22 cellular contexts compared by ENCODE assay signal in genomic region chr10:36173364-36173763, GRCh38.
DNase-seq lines count a peak whose midpoint lies in the region; ATAC-seq, FAIRE-seq and TF ChIP-seq lines count a peak whose summit lies in the region.
"Had no signal": no experiment of that assay in that cellular context is flagged by ENCODE, and none has a peak within 500 bp of the region (broad histone marks: within the 10 kb centered on the region; RNA-seq: fewer than 3 reads in every experiment).

No MANE protein-coding gene starts in this region.

- TF ChIP-seq POLR2A in HepG2 (IDR thresholded peaks at IDR 0.05; ENCODE audit: insufficient read depth in 1 of 2, low read depth in 2 of 2, low read length in 2 of 2), result no peak

- H3K4me1 ChIP-seq in liver (ENCODE audit: control insufficient read depth in 4 of 4, insufficient read depth in 4 of 4, low read length in 3 of 4) (no peaks in the 10 kb centered on the region), HepG2 (ENCODE audit: insufficient read depth, low read length) (no peaks in the 10 kb centered on the region), astrocyte (ENCODE audit: insufficient read depth, low read length) (peaks cover 23% of the 10 kb centered on the region)
- H3K4me1 ChIP-seq: testis had no signal

- H3K36me3 ChIP-seq in liver (ENCODE audit: control insufficient read depth in 4 of 4, insufficient read depth in 3 of 4, low read depth in 1 of 4, low read length in 3 of 4) (no peaks in the 10 kb centered on the region), HepG2 (replicated peaks in 1 of 2; ENCODE audit: control insufficient read depth in 1 of 2, insufficient read depth in 2 of 2, low read length in 2 of 2) (no peaks in the 10 kb centered on the region), astrocyte (ENCODE audit: insufficient read depth, low read length) (no peaks in the 10 kb centered on the region)
- H3K36me3 ChIP-seq: adrenal gland, lower lobe of right lung had no signal

- no peaks in the 10 kb centered on the region for H3K27me3 Mint-ChIP-seq in astrocyte (ENCODE audit: low read depth, unreplicated experiment)
- H3K27me3 Mint-ChIP-seq: activated CD4-positive, alpha-beta memory T cell treated with anti-CD3 and anti-CD28 coated beads for 36 hours had no signal

- no TSS peak for BruUV-seq in HepG2 (replicated peaks; lab: Mats Ljungman, UMichigan)

- H3K9me3 ChIP-seq in liver (ENCODE audit: control insufficient read depth in 4 of 4, low read length in 3 of 4), result no peaks in the 10 kb centered on the region
- no peaks in the 10 kb centered on the region for H3K9me3 ChIP-seq in HepG2 (ENCODE audit: low read length)
- H3K9me3 ChIP-seq in astrocyte (ENCODE audit: insufficient read depth, low read depth, low read length), result no peaks in the 10 kb centered on the region
- H3K9me3 ChIP-seq: adrenal gland, lower lobe of right lung, testis had no signal

- 60% methylated on average over 4 of the region's 4 CpGs for WGBS in liver
- 10% methylated on average over 4 of the region's 4 CpGs for WGBS in HepG2 (ENCODE audit: low lambda C conversion rate)

- H3K4me1 Mint-ChIP-seq in astrocyte (ENCODE audit: low read depth, unreplicated experiment), result peaks cover 18% of the 10 kb centered on the region

- POLR2A ChIA-PET in HepG2 (lab: Yijun Ruan, JAX), result no interaction called here

- CTCF ChIA-PET in HepG2 (lab: Yijun Ruan, JAX; ENCODE audit: low intra/inter-chr PET ratio, low total read pairs), result no interaction called here

- no peak overlapping the region for H3K4me3 Mint-ChIP-seq in astrocyte (ENCODE audit: unreplicated experiment)
- H3K4me3 Mint-ChIP-seq: activated CD4-positive, alpha-beta memory T cell treated with anti-CD3 and anti-CD28 coated beads for 36 hours; WTC11 had no signal

- no peak overlapping the region for H3K4me2 ChIP-seq in HepG2 (ENCODE audit: low read depth, low read length)
- peak overlapping the region; percentile 78 for H3K4me2 ChIP-seq in astrocyte (ENCODE audit: low read length)

- H3K36me3 Mint-ChIP-seq in astrocyte (ENCODE audit: low read depth, unreplicated experiment), result no peaks in the 10 kb centered on the region
- H3K36me3 Mint-ChIP-seq: activated CD4-positive, alpha-beta memory T cell treated with anti-CD3 and anti-CD28 coated beads for 36 hours; CD14-positive monocyte; WTC11 had no signal

- DNase-seq in HepG2 (ENCODE audit: low spot score), result no peak
- DNase-seq in astrocyte (ENCODE audit: low read depth), result peak; percentile 44
- DNase-seq in iris pigment epithelial cell (ENCODE audit: low read depth), result peak; percentile 23
- peak; percentile 54 for DNase-seq in urothelium cell line (ENCODE audit: low spot score)
- no peak for DNase-seq in ecto neural progenitor cell (ENCODE audit: low spot score)
- DNase-seq in hypothalamus (lab: John Stamatoyannopoulos, UW), result no peak
- DNase-seq: activated CD4-positive, alpha-beta memory T cell treated with anti-CD3 and anti-CD28 coated beads for 36 hours; activated gamma-delta T cell treated with Interleukin-2 at 50 U/mL for 16 hours; cerebellar nuclear complex; head of caudate nucleus; lower lobe of right lung; MM.1S; NCI-H2171 treated with DMSO at 0.1 percent for 48 hours; NCI-H526 treated with DMSO at 0.1 percent for 48 hours; SIG-M5; T-helper 2 cell; testis had no signal

- in situ Hi-C loops in HepG2 (cut with HindIII; ENCODE audit: extremely low pct_ligation_motif_present, low pct_unique_long_range_greater_than_20kb), result no loop called here

- TF ChIP-seq RAD21 in liver (IDR thresholded peaks at IDR 0.05), result no peak
- TF ChIP-seq RAD21 in HepG2 (CRISPR knock-in tag; IDR thresholded peaks at IDR 0.05), result no peak

- H4K20me1 ChIP-seq in HepG2 (ENCODE audit: insufficient read depth, low read length) (no peaks in the 10 kb centered on the region), astrocyte (ENCODE audit: insufficient read depth, low read length) (no peaks in the 10 kb centered on the region)

- no peak for TF ChIP-seq CTCF in liver (IDR thresholded peaks at IDR 0.05; ENCODE audit: low read depth, low read length, missing input control)
- TF ChIP-seq CTCF in HepG2 (CRISPR knock-in tag; IDR thresholded peaks at IDR 0.05), result no peak
- TF ChIP-seq CTCF in astrocyte (IDR thresholded peaks at IDR 0.05; ENCODE audit: insufficient read depth, low read depth, low read length), result no peak

- no peak for ATAC-seq in HepG2
- ATAC-seq in HG02852 (IDR thresholded peaks at IDR 0.05; ENCODE audit: unreplicated experiment), result no peak
- ATAC-seq: lower lobe of right lung, WTC11 had no signal

- H3K79me2 ChIP-seq in HepG2 (ENCODE audit: insufficient read depth, low read length) (no peaks in the 10 kb centered on the region), astrocyte (ENCODE audit: insufficient read depth, low read length) (no peaks in the 10 kb centered on the region)

- H2AFZ ChIP-seq in HepG2 (ENCODE audit: low read length) (no peak overlapping the region), astrocyte (ENCODE audit: low read depth, low read length) (peak overlapping the region; percentile 2)

- FAIRE-seq in HepG2 (lab: Jason Lieb, UNC) (no peak), astrocyte (lab: Jason Lieb, UNC) (no peak), urothelium cell line (lab: Jason Lieb, UNC) (no peak)

- H3K27me3 ChIP-seq in liver (ENCODE audit: control insufficient read depth in 4 of 4, insufficient read depth in 4 of 4, low read length in 3 of 4), result no peaks in the 10 kb centered on the region
- H3K27me3 ChIP-seq in HepG2 (ENCODE audit: control insufficient read depth in 1 of 2, insufficient read depth in 2 of 2, low read length in 2 of 2), result no peaks in the 10 kb centered on the region
- H3K27me3 ChIP-seq in astrocyte (ENCODE audit: insufficient read depth, low read length), result no peaks in the 10 kb centered on the region
- H3K27me3 ChIP-seq: adrenal gland, testis had no signal

- H3K27ac ChIP-seq in liver (ENCODE audit: low read depth in 1 of 2, low read length in 2 of 2) (no peak overlapping the region), HepG2 (ENCODE audit: extremely low read length, insufficient read depth, low read length) (no peak overlapping the region), astrocyte (ENCODE audit: low read depth, low read length) (peak overlapping the region; percentile 11)
- H3K27ac ChIP-seq: testis had no signal

- intact Hi-C loops in HepG2 (cut with micrococcal nuclease; ENCODE audit: unreplicated experiment), result no loop called here

- H3K27ac Mint-ChIP-seq in astrocyte (ENCODE audit: unreplicated experiment), result no peak overlapping the region
- H3K27ac Mint-ChIP-seq: activated CD4-positive, alpha-beta memory T cell treated with anti-CD3 and anti-CD28 coated beads for 36 hours; CD14-positive monocyte; WTC11 had no signal

- H3K4me3 ChIP-seq in liver (ENCODE audit: low read depth in 1 of 3, low read length in 3 of 3) (no peak overlapping the region), HepG2 (replicated peaks in 1 of 3; ENCODE audit: insufficient read depth in 1 of 3, low read depth in 2 of 3, low read length in 3 of 3) (no peak overlapping the region), astrocyte (ENCODE audit: insufficient read depth, low read depth, low read length) (no peak overlapping the region)
- H3K4me3 ChIP-seq: adrenal gland, lower lobe of right lung, testis had no signal

- H3K9ac ChIP-seq in liver (ENCODE audit: low read depth in 1 of 2, low read length in 2 of 2) (no peak overlapping the region), HepG2 (ENCODE audit: insufficient read depth, low read depth, low read length) (no peak overlapping the region), astrocyte (ENCODE audit: low read length) (no peak overlapping the region)

- peaks cover 4% of the 10 kb centered on the region for H3K9me3 Mint-ChIP-seq in astrocyte (ENCODE audit: unreplicated experiment)

- TF ChIP-seq EP300 in HepG2 (IDR thresholded peaks at IDR 0.05; ENCODE audit: low read depth in 2 of 2, low read length in 2 of 2) (no peak), HepG2 (CRISPR knock-in tag; IDR thresholded peaks at IDR 0.05; ENCODE audit: borderline replicate concordance) (no peak)

TF ChIP-seq in liver, 16 proteins besides CTCF, POLR2A, EP300 and RAD21 (continues in another document):
- TF ChIP-seq, protein P1, sequence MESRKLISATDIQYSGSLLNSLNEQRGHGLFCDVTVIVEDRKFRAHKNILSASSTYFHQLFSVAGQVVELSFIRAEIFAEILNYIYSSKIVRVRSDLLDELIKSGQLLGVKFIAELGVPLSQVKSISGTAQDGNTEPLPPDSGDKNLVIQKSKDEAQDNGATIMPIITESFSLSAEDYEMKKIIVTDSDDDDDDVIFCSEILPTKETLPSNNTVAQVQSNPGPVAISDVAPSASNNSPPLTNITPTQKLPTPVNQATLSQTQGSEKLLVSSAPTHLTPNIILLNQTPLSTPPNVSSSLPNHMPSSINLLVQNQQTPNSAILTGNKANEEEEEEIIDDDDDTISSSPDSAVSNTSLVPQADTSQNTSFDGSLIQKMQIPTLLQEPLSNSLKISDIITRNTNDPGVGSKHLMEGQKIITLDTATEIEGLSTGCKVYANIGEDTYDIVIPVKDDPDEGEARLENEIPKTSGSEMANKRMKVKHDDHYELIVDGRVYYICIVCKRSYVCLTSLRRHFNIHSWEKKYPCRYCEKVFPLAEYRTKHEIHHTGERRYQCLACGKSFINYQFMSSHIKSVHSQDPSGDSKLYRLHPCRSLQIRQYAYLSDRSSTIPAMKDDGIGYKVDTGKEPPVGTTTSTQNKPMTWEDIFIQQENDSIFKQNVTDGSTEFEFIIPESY (IDR thresholded peaks at IDR 0.05), result no peak
- TF ChIP-seq SP1 (IDR thresholded peaks at IDR 0.05), result no peak

Comparison
In these comparisons a context has a peak if more than half of its experiments do, and no peak if none do; other contexts are left out.
1. DNase-seq: peak in astrocyte (single experiment), iris pigment epithelial cell (single experiment) and urothelium cell line (single experiment); none in HepG2 (single experiment), ecto neural progenitor cell (single experiment) and hypothalamus (0 of 51).